22 cellular contexts compared by ENCODE assay signal in the genomic region with DNA sequence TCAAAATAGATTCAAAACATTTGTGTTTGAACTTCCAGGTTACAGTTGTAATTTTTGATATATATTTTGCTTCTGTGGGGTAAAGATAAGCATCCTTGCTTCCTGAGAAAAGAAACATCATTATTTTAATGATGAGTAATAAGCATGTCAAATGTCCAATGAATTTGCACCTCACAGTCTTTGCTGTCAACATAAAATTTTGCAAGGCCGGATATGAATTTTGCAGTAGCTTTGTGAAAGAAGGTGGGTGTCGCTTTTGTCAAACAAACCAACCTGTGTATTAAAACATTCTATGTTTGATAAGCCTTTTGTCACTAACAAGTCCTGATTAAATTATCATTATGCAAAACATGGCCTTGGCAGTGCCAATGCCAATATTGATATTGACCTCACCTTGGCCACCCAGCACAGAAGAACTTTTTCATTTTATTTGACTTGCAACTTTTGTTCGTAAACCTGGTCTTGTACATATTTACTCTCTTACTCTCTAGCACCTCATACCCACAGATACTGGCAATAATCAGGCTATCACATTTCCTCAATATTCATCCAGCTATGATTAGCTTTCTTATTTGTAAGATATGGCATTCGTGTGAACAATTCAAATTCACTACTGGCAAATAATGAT.
"Had no signal": no experiment of that assay in that cellular context is flagged by ENCODE, and none has a peak within 500 bp of the region (broad histone marks: within the 10 kb centered on the region; RNA-seq: fewer than 3 reads in every experiment).

No MANE protein-coding gene starts in this region.

- H3K27me3 ChIP-seq: breast epithelium, Peyer's patch, SJSA1 had no signal

- H3K9me3 ChIP-seq: breast epithelium, Peyer's patch, SJSA1 had no signal

- DNase-seq: activated CD4-positive, alpha-beta T cell treated with anti-CD3 and anti-CD28 coated beads for 4 hours; activated CD4-positive, alpha-beta T cell treated with anti-CD3 and anti-CD28 coated beads, Interleukin-2, amount 50 U/mL, for 4 hours; activated CD8-positive, alpha-beta memory T cell treated with anti-CD3 and anti-CD28 coated beads, Interleukin-2, amount 50 U/mL, for 48 hours; activated CD8-positive, alpha-beta T cell treated with anti-CD3 and anti-CD28 coated beads, Interleukin-2, amount 10 ng/mL, durations not matched to agents 7 days and 5 days; activated T-cell treated with anti-CD3 and anti-CD28 coated beads, Interleukin-2, amount 50 U/mL, for 1 hour; aorta; Karpas-422; NCI-H1105 treated with DMSO at 0.1 percent for 48 hours; NCI-H1436 treated with DMSO at 0.1 percent for 48 hours; NCI-H187; NCI-H510A treated with DMSO at 0.1 percent for 48 hours; NCI-H774; NK-92 treated with Interleukin-12 subunit alpha and Interleukin-12 subunit beta, amount 100 ng/mL, for 24 hours; OCI-M1; Peyer's patch; SHP77; SW 1271 had no signal

- H3K4me3 ChIP-seq: breast epithelium, Peyer's patch, SJSA1 had no signal

- H3K36me3 ChIP-seq: breast epithelium, Peyer's patch, SJSA1 had no signal

- H3K27ac ChIP-seq: breast epithelium, Peyer's patch, RWPE1, SJSA1 had no signal

- H3K4me1 ChIP-seq: breast epithelium, Peyer's patch, SJSA1 had no signal

- ATAC-seq: activated CD4-positive, CD25-positive, alpha-beta regulatory T cell treated with anti-CD3 and anti-CD28 coated beads, Interleukin-2, amount 50 U/mL, for 24 hours; activated CD8-positive, alpha-beta T cell treated with anti-CD3 and anti-CD28 coated beads, Interleukin-2, amount 10 ng/mL, durations not matched to agents 7 days and 5 days; SK-N-SH treated with all-trans-retinoic acid at 6 μM for 48 hours had no signal
